20 cellular contexts compared by ENCODE assay signal in genomic region chr2:20143263-20143662, GRCh38.
DNase-seq lines count a peak whose midpoint lies in the region; ATAC-seq and TF ChIP-seq lines count a peak whose summit lies in the region.
"Had no signal": no experiment of that assay in that cellular context is flagged by ENCODE, and none has a peak within 500 bp of the region (broad histone marks: within the 10 kb centered on the region; RNA-seq: fewer than 3 reads in every experiment).

No MANE protein-coding gene starts in this region.

- no peak for TF ChIP-seq EP300 in ovary (IDR thresholded peaks at IDR 0.05)

- H3K27ac ChIP-seq in PC-3 (ENCODE audit: low read length) (no peak overlapping the region), esophagus (ENCODE audit: low read depth in 2 of 2, low read length in 1 of 2) (peak overlapping the region; percentile 90 to 94), ovary (no peak overlapping the region)
- H3K27ac ChIP-seq: left lung, tibial artery had no signal

- POLR2A ChIA-PET in PC-3 (lab: Charles Lee; ENCODE audit: unreplicated experiment), result no interaction called here

- H3K9me3 ChIP-seq in PC-3 (ENCODE audit: low read length) (no peaks in the 10 kb centered on the region), esophagus (ENCODE audit: control insufficient read depth in 2 of 2, insufficient read depth in 1 of 2, low read depth in 1 of 2, low read length in 1 of 2) (no peaks in the 10 kb centered on the region), ovary (no peaks in the 10 kb centered on the region)
- H3K9me3 ChIP-seq: left lung, tibial artery had no signal

- H3K36me3 ChIP-seq in PC-3 (ENCODE audit: low read depth, low read length), result no peaks in the 10 kb centered on the region
- no peaks in the 10 kb centered on the region for H3K36me3 ChIP-seq in esophagus (ENCODE audit: control insufficient read depth in 2 of 2, insufficient read depth in 2 of 2, low read length in 1 of 2)
- H3K36me3 ChIP-seq in ovary, result no peaks in the 10 kb centered on the region
- H3K36me3 ChIP-seq: left lung, tibial artery had no signal

- WGBS in esophagus, 2 donors, result 53 to 63% methylated on average over 5 of the region's 5 CpGs
- 57 to 71% (median 59%) methylated on average over 5 of the region's 5 CpGs for WGBS in ovary, 3 donors

- H3K4me3 ChIP-seq in PC-3 (ENCODE audit: low read length), result no peak overlapping the region
- H3K4me3 ChIP-seq in esophagus (ENCODE audit: low read depth in 1 of 2, low read length in 2 of 2), result no peak overlapping the region
- no peak overlapping the region for H3K4me3 ChIP-seq in ovary
- H3K4me3 ChIP-seq: left lung, tibial artery had no signal

- H3K9me2 ChIP-seq in PC-3 (replicated peaks; ENCODE audit: low read length), result no peaks in the 10 kb centered on the region

- ATAC-seq in PC-3, result no peak
- ATAC-seq: effector memory CD8-positive, alpha-beta T cell; left lung had no signal

- H3K27me3 ChIP-seq in PC-3 (ENCODE audit: low read length) (no peaks in the 10 kb centered on the region), esophagus (ENCODE audit: control insufficient read depth in 1 of 2, insufficient read depth in 2 of 2, low read length in 2 of 2) (no peaks in the 10 kb centered on the region), ovary (no peaks in the 10 kb centered on the region)
- H3K27me3 ChIP-seq: left lung, tibial artery had no signal

- CTCF ChIA-PET in PC-3 (lab: Charles Lee), result no interaction called here

- no TSS peak for BruUV-seq in PC-3 (replicated peaks; lab: Mats Ljungman, UMichigan)

- peak; percentile 36 for DNase-seq in AG08396 (ENCODE audit: low spot score)
- peak; percentile 30 for DNase-seq in PC-3
- peak; percentile 26 for DNase-seq in mesenteric fat pad (ENCODE audit: low spot score)
- DNase-seq in stimulated activated naive CD4-positive, alpha-beta T cell treated with Interleukin-2 at 50 U/mL for 16 hours (lab: John Stamatoyannopoulos, UW), result no peak
- no peak for DNase-seq in LoVo (ENCODE audit: low spot score)
- no peak for DNase-seq in HK-2 (ENCODE audit: unreplicated experiment)
- no peak for DNase-seq in ovary
- DNase-seq: activated CD4-positive, CD25-positive, alpha-beta regulatory T cell; activated naive CD4-positive, alpha-beta T cell; AML-193; caudate nucleus; effector memory CD8-positive, alpha-beta T cell; Karpas-422; left lung; naive B cell; NCI-H187; NCI-H524; stimulated activated CD4-positive, alpha-beta T cell treated with anti-CD3 and anti-CD28 coated beads, Interleukin-1b, Interleukin-23, amount 100 ng/mL, for 48 hours; tibial artery had no signal

- H3K79me2 ChIP-seq in PC-3 (ENCODE audit: low read length), result no peaks in the 10 kb centered on the region

- no peak overlapping the region for H2AFZ ChIP-seq in PC-3 (ENCODE audit: low read length)

- intact Hi-C loops in PC-3 (cut with micrococcal nuclease), result loop anchor here (5.0 kb wide), 1 partner anchor 39 kb away; no protein-coding TSS in a partner anchor
- intact Hi-C loops in ovary (cut with DNase I), result loop anchor here in 1 of 4 donors (5.0 kb wide), 1 partner anchor 79 kb away; no protein-coding TSS in a partner anchor

- H3F3A ChIP-seq in PC-3 (ENCODE audit: low read length, unreplicated experiment), result no peaks in the 10 kb centered on the region

- no peak overlapping the region for H3K4me2 ChIP-seq in PC-3 (ENCODE audit: low read length)

- H4K20me1 ChIP-seq in PC-3 (ENCODE audit: low read length), result no peaks in the 10 kb centered on the region

- H3K4me1 ChIP-seq in PC-3 (ENCODE audit: insufficient read depth, low read length) (peaks cover 19% of the 10 kb centered on the region), esophagus (ENCODE audit: control insufficient read depth in 2 of 2, insufficient read depth in 2 of 2, low read length in 1 of 2) (peaks cover 13 to 38% of the 10 kb centered on the region in 2 donors), ovary (ENCODE audit: insufficient read depth) (peaks cover 1% of the 10 kb centered on the region)

- no peak overlapping the region for H3K9ac ChIP-seq in PC-3 (ENCODE audit: low read length)

- no peak for TF ChIP-seq POLR2A in ovary (IDR thresholded peaks at IDR 0.05)

- no peak for TF ChIP-seq CTCF in PC-3 (conservative IDR thresholded peaks at IDR 0.05; ENCODE audit: low read depth, low read length)
- no peak for TF ChIP-seq CTCF in ovary (IDR thresholded peaks at IDR 0.05)

Comparison
In these comparisons a context has a peak if more than half of its experiments do, and no peak if none do; other contexts are left out.
1. DNase-seq: peak in AG08396 (single experiment), PC-3 (single experiment) and mesenteric fat pad (single experiment); none in stimulated activated naive CD4-positive, alpha-beta T cell treated with Interleukin-2 at 50 U/mL for 16 hours (single experiment), LoVo (single experiment), HK-2 (single experiment) and ovary (0 of 5).
2. H3K27ac ChIP-seq: peak in esophagus (2 of 2); none in PC-3 (single experiment) and ovary (0 of 2).